Comparison of ENCODE assay signal across 8 cellular contexts in the genomic region with DNA sequence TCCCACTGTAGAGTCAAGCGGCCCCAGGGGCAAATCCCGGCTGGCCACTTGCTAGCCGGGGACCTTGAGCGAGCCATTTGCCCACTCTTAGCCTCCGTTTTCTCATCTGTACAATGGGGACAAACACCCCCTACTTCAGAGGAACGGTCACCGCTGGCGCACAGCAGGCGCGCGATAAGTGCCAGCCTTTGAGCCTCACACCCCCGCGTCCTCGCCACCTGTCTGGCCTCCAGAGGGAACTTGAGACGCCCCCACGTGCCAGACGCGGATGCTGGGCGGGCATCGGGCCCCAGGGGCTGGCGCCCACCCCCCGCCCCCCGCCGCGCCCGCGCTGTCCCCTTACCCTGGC.
DNase-seq lines count a peak whose midpoint lies in the region; ATAC-seq, FAIRE-seq and TF ChIP-seq lines count a peak whose summit lies in the region.

No MANE protein-coding gene starts in this region.

- TF ChIP-seq POLR2A in A549 (IDR thresholded peaks at IDR 0.05; ENCODE audit: low read length): no peak

- CTCF ChIA-PET in A549 (lab: Yijun Ruan, JAX) (no interaction called here), HEK293T (lab: Yijun Ruan, JAX) (no interaction called here)

- no peaks in the 10 kb centered on the region for H3K36me3 Mint-ChIP-seq in activated naive CD4-positive, alpha-beta T cell treated with anti-CD3 and anti-CD28 coated beads, Interleukin-2, amount 50 U/mL, for 24 hours
- H3K36me3 Mint-ChIP-seq in mesothelial cell of epicardium: no peaks in the 10 kb centered on the region

- peaks cover 9% of the 10 kb centered on the region; the same call in 2 of the 3 replicates for H3K4me1 ChIP-seq in A549

- H3K27ac Mint-ChIP-seq in activated naive CD4-positive, alpha-beta T cell treated with anti-CD3 and anti-CD28 coated beads, Interleukin-2, amount 50 U/mL, for 24 hours: no peak overlapping the region
- peak overlapping the region; percentile 47 for H3K27ac Mint-ChIP-seq in mesothelial cell of epicardium

- H3K9me3 ChIP-seq in A549: no peaks in the 10 kb centered on the region

- H3K4me3 Mint-ChIP-seq in activated naive CD4-positive, alpha-beta T cell treated with anti-CD3 and anti-CD28 coated beads, Interleukin-2, amount 50 U/mL, for 24 hours: peak overlapping the region; percentile 79
- peak overlapping the region; percentile 66 for H3K4me3 Mint-ChIP-seq in mesothelial cell of epicardium

- peak overlapping the region; percentile 85 to 97 for H3K27ac ChIP-seq in A549

- no peak for TF ChIP-seq EP300 in A549 (IDR thresholded peaks at IDR 0.05)

- POLR2A ChIA-PET in A549 (lab: Yijun Ruan, JAX): no interaction called here
- POLR2A ChIA-PET in HEK293T (lab: Yijun Ruan, JAX): no interaction called here

- peak in 1 of 2 experiments; percentile 21 for DNase-seq in A549 (ENCODE audit: low read depth in 1 of 2, low spot score in 1 of 2)
- no peak for DNase-seq in HEK293T (ENCODE audit: extremely low spot score)
- no peak for DNase-seq in mesothelial cell of epicardium (ENCODE audit: low spot score in 2 of 2, unreplicated experiment in 2 of 2)
- DNase-seq in posterior vena cava (ENCODE audit: low spot score): no peak
- DNase-seq in HuH-7.5 (ENCODE audit: low spot score): no peak
- no peak for DNase-seq in H4 (ENCODE audit: low spot score)

- H3K27me3 Mint-ChIP-seq in activated naive CD4-positive, alpha-beta T cell treated with anti-CD3 and anti-CD28 coated beads, Interleukin-2, amount 50 U/mL, for 24 hours: no peaks in the 10 kb centered on the region
- peaks cover 9% of the 10 kb centered on the region for H3K27me3 Mint-ChIP-seq in mesothelial cell of epicardium (ENCODE audit: low read depth)

- no peak for TF ChIP-seq CTCF in A549 (IDR thresholded peaks at IDR 0.05)
- no peak for TF ChIP-seq CTCF in mesothelial cell of epicardium (IDR thresholded peaks at IDR 0.05; ENCODE audit: unreplicated experiment)

- no peaks in the 10 kb centered on the region for H3K9me3 Mint-ChIP-seq in activated naive CD4-positive, alpha-beta T cell treated with anti-CD3 and anti-CD28 coated beads, Interleukin-2, amount 50 U/mL, for 24 hours
- no peaks in the 10 kb centered on the region for H3K9me3 Mint-ChIP-seq in mesothelial cell of epicardium

- H3K4me1 Mint-ChIP-seq in activated naive CD4-positive, alpha-beta T cell treated with anti-CD3 and anti-CD28 coated beads, Interleukin-2, amount 50 U/mL, for 24 hours: peaks cover 11% of the 10 kb centered on the region
- H3K4me1 Mint-ChIP-seq in mesothelial cell of epicardium: peaks cover 33% of the 10 kb centered on the region

- peak overlapping the region; percentile 96 for H3K4me2 ChIP-seq in A549

- peak overlapping the region; percentile 71 for H3K4me3 ChIP-seq in A549

- ATAC-seq in A549: 0 out of 6 replicates have a peak, but pooled peaks of 1 of the 2 experiments have one; percentile 10
- ATAC-seq in GM21367 (IDR thresholded peaks at IDR 0.05; ENCODE audit: unreplicated experiment): no peak

- FAIRE-seq in A549 (lab: Jason Lieb, UNC): no peak

- 62% methylated on average over 8 of the region's 27 CpGs for WGBS in A549 (ENCODE audit: missing lambda C conversion rate)

- intact Hi-C loops in posterior vena cava (cut with DNase I): no loop called here

- no peak for TF ChIP-seq RAD21 in A549 (conservative IDR thresholded peaks at IDR 0.05 in 1 of 2, IDR thresholded peaks at IDR 0.05 in 1 of 2)

TF ChIP-seq in A549, 52 proteins besides CTCF, POLR2A, EP300 and RAD21:
- TF ChIP-seq EHMT2 (IDR thresholded peaks at IDR 0.05; ENCODE audit: low read depth): no peak
- TF ChIP-seq, protein P1, sequence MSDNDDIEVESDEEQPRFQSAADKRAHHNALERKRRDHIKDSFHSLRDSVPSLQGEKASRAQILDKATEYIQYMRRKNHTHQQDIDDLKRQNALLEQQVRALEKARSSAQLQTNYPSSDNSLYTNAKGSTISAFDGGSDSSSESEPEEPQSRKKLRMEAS (IDR thresholded peaks at IDR 0.05): 0 out of 2 replicates have a peak, but pooled peaks have one; percentile 34
- TF ChIP-seq ZNF302 (CRISPR knock-in tag; IDR thresholded peaks at IDR 0.05): no peak

TF ChIP-seq in HEK293T, 16 proteins besides CTCF, POLR2A, EP300 and RAD21:
- TF ChIP-seq ARNT (IDR thresholded peaks at IDR 0.05) (no peak), NFRKB (IDR thresholded peaks at IDR 0.05) (no peak), FOXA1 (IDR thresholded peaks at IDR 0.05) (no peak), L3MBTL2 (conservative IDR thresholded peaks at IDR 0.05) (no peak; the same call in 1 of the 2 replicates), FOXK2 (IDR thresholded peaks at IDR 0.05) (no peak), HDGF (IDR thresholded peaks at IDR 0.05; ENCODE audit: borderline replicate concordance) (no peak), FOXM1 (IDR thresholded peaks at IDR 0.05; ENCODE audit: borderline replicate concordance) (0 out of 2 replicates have a peak, but pooled peaks have one; percentile 11), SUZ12 (IDR thresholded peaks at IDR 0.05) (no peak)
